In the genomic region with DNA sequence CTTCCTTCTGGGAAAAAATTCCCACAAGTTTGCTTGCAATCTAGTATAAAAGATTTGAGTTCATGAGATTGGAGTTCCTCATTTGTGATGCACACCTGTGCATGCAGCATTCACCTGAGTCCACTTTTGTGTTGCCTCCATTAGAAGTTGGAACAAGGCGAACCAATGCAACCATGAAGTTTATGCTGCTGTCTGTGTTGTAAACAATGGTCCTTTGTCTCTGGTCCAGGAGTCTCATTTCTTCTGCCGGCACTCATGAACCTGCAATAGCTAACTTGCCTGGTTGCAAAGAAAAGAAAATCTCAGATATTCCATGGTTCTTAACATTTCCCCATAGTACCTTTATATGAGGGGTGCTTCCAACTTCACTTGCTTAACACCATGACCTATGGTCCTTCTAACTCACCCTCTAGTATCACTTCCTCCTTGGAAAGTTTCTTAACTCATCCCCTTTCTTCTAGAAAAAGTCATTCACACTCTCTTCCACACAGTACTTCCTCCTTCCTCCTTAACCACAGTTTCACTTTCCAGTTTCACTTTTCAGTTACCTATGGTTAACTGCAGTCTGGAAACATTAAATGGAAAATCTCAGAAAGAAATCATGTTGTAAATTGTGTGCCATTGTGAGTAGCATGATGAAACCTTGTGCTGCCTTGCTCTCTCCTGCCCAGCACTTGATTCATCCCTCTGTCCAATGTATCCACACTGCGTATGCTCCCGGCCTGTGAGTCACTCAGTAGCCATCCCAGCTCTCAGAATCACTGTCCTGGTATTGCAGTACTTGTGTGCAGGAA, we compare ENCODE assay signal across 9 cellular contexts.
A peak's percentile ranks its signal among the peaks of the same experiment; 100 is the strongest.
DNase-seq lines count a peak whose midpoint lies in the region; ATAC-seq and TF ChIP-seq lines count a peak whose summit lies in the region.
"Had no signal": no experiment of that assay in that cellular context is flagged by ENCODE, and none has a peak within 500 bp of the region (broad histone marks: within the 10 kb centered on the region; RNA-seq: fewer than 3 reads in every experiment).

No MANE protein-coding gene starts in this region.

- peak overlapping the region; percentile 73 for H2AFZ ChIP-seq in IMR-90 (replicated peaks; ENCODE audit: low read length, poor library complexity)

- no peak overlapping the region for H2AK5ac ChIP-seq in IMR-90 (ENCODE audit: low read depth, low read length)

- H2AK9ac ChIP-seq in IMR-90 (replicated peaks; ENCODE audit: low read depth, low read length, poor library complexity) = no peak overlapping the region

- H3K4ac ChIP-seq in IMR-90 (ENCODE audit: low read depth, low read length) = peak overlapping the region; percentile 60; the same call in 1 of the 2 replicates

- no peak overlapping the region for H2BK15ac ChIP-seq in IMR-90 (ENCODE audit: low read depth, low read length)

- H3K9me1 ChIP-seq in IMR-90 (ENCODE audit: insufficient read depth, low read length) = no peaks in the 10 kb centered on the region

- no peak for TF ChIP-seq CTCF in GM12864 (IDR thresholded peaks at IDR 0.05; ENCODE audit: low read depth, low read length, missing control alignments)
- TF ChIP-seq CTCF in IMR-90 (conservative IDR thresholded peaks at IDR 0.05; ENCODE audit: low read depth, low read length) = no peak

- intact Hi-C loops in IMR-90 (cut with micrococcal nuclease) = loop anchor here (10.0 kb wide), 1 partner anchor 117 kb away; no protein-coding TSS in a partner anchor

- no peak overlapping the region for H4K5ac ChIP-seq in IMR-90 (ENCODE audit: low read depth, low read length)

- no peak for TF ChIP-seq POLR2A in IMR-90 (IDR thresholded peaks at IDR 0.05; ENCODE audit: low read depth, low read length)

- H3K36me3 ChIP-seq in IMR-90 (ENCODE audit: control insufficient read depth, insufficient read depth, low read length) = no peaks in the 10 kb centered on the region

- H3K4me3 ChIP-seq in GM12864 (ENCODE audit: low read depth, low read length) = no peak overlapping the region
- H3K4me3 ChIP-seq in IMR-90 (ENCODE audit: insufficient read depth, low read depth, low read length) = no peak overlapping the region

- peak overlapping the region in 1 of 2 experiments; percentile 84 for H4K8ac ChIP-seq in IMR-90 (ENCODE audit: low read depth in 2 of 2, low read length in 2 of 2)

- H3K56ac ChIP-seq in IMR-90 (ENCODE audit: extremely low read depth, insufficient read depth, low read length) = peak overlapping the region; percentile 64; the same call in 1 of the 2 replicates

- POLR2A ChIA-PET in IMR-90 (lab: Charles Lee; ENCODE audit: unreplicated experiment) = no interaction called here

- BruUV-seq in IMR-90 (replicated peaks; lab: Mats Ljungman, UMichigan) = no TSS peak

- in situ Hi-C loops in IMR-90 (cut with MboI; ENCODE audit: low sequenced_read_pairs) = no loop called here

- WGBS in IMR-90 (ENCODE audit: extremely low coverage in 2 of 2, insufficient read length in 1 of 2), 2 experiments = no CpG with 5 or more reads among the region's 4 CpGs

- peak overlapping the region; percentile 31; the same call in 1 of the 2 replicates for H3K4me2 ChIP-seq in IMR-90 (ENCODE audit: low read depth, low read length)

- H3K27me3 ChIP-seq in IMR-90 (ENCODE audit: control insufficient read depth, insufficient read depth, low read length) = no peaks in the 10 kb centered on the region

- H3K23ac ChIP-seq in IMR-90 (ENCODE audit: low read depth, low read length) = no peak overlapping the region

- no peaks in the 10 kb centered on the region for H4K20me1 ChIP-seq in IMR-90 (ENCODE audit: insufficient read depth, low read length)

- CTCF ChIA-PET in IMR-90 (lab: Yijun Ruan, JAX) = interaction anchor here (1.0 kb wide), 1 partner anchor 19 kb away, joined by 3 read pairs; no protein-coding TSS in a partner anchor

- DNase-seq in GM12864 (ENCODE audit: low read depth) (peak; percentile 58), IMR-90 (peak; percentile 96), amniotic epithelial cell (ENCODE audit: low read depth) (peak; percentile 94), lung microvascular endothelial cell (ENCODE audit: low read depth in 2 of 2) (peak; percentile 48 to 80), DMS114 treated with DMSO at 0.1 percent for 48 hours (lab: John Stamatoyannopoulos, UW; ENCODE audit: unreplicated experiment) (no peak), NCI-H2029 treated with DMSO at 0.1 percent for 48 hours (lab: John Stamatoyannopoulos, UW) (no peak)
- DNase-seq in stimulated activated CD4-positive, alpha-beta T cell treated with anti-CD3 and anti-CD28 coated beads, Interleukin-2, amount 100 ng/mL, for 24 hours = no peak

- no peaks in the 10 kb centered on the region for H3K79me1 ChIP-seq in IMR-90 (ENCODE audit: low read depth in 1 of 2, low read length in 2 of 2)

- H2BK20ac ChIP-seq in IMR-90 (ENCODE audit: low read depth, low read length) = peak overlapping the region; percentile 93

- peak overlapping the region; percentile 65 for H4K91ac ChIP-seq in IMR-90 (ENCODE audit: insufficient read depth, low read depth, low read length)

- peak overlapping the region; percentile 38; the same call in 1 of the 2 replicates for H3K9ac ChIP-seq in IMR-90 (ENCODE audit: low read depth, low read length)

- dilution Hi-C loops in IMR-90 (cut with HindIII; ENCODE audit: low sequenced_read_pairs, unreplicated experiment) = no loop called here

- H3K27ac ChIP-seq in IMR-90 (ENCODE audit: insufficient read depth, low read length) = peak overlapping the region; percentile 31; the same call in 1 of the 2 replicates
- H3K27ac ChIP-seq: VCaP had no signal

- peaks cover 2% of the 10 kb centered on the region; the same call in 1 of the 2 replicates for H3K4me1 ChIP-seq in IMR-90 (ENCODE audit: control insufficient read depth, insufficient read depth, low read length)

- H2BK5ac ChIP-seq in IMR-90 (ENCODE audit: low read depth, low read length, poor library complexity, severe bottlenecking) = peak overlapping the region; percentile 85

- no peaks in the 10 kb centered on the region for H3K9me3 ChIP-seq in IMR-90 (ENCODE audit: control insufficient read depth, insufficient read depth, low read length)

- TF ChIP-seq RAD21 in IMR-90 (IDR thresholded peaks at IDR 0.05; ENCODE audit: low read length) = peak; percentile 34

- peak overlapping the region; percentile 68; the same call in 1 of the 2 replicates for H3K14ac ChIP-seq in IMR-90 (replicated peaks; ENCODE audit: low read depth, low read length)

- H2BK120ac ChIP-seq in IMR-90 (ENCODE audit: low read depth, low read length) = peak overlapping the region; percentile 93

- no peak overlapping the region for H3K18ac ChIP-seq in IMR-90 (ENCODE audit: low read depth, low read length)

- ATAC-seq in GM21737 (IDR thresholded peaks at IDR 0.05; ENCODE audit: unreplicated experiment) (peak; percentile 79), IMR-90 (ENCODE audit: low read depth) (peak; percentile 100)

TF ChIP-seq in IMR-90, 13 proteins besides CTCF, POLR2A, EP300 and RAD21:
- TF ChIP-seq CEBPB (IDR thresholded peaks at IDR 0.05; ENCODE audit: low read depth, low read length) (peak; percentile 90), SMC3 (IDR thresholded peaks at IDR 0.05; ENCODE audit: low read depth, low read length) (peak; percentile 28; the same call in 1 of the 2 replicates), USF2 (IDR thresholded peaks at IDR 0.05; ENCODE audit: low read depth, low read length) (no peak), MAFK (IDR thresholded peaks at IDR 0.05; ENCODE audit: low read depth, low read length) (no peak), FOS (IDR thresholded peaks at IDR 0.05; ENCODE audit: low read depth, low read length) (peak; percentile 89), RCOR1 (IDR thresholded peaks at IDR 0.05; ENCODE audit: insufficient replicate concordance, low read length) (peak; percentile 21), BHLHE40 (IDR thresholded peaks at IDR 0.05; ENCODE audit: low read depth, low read length) (peak; percentile 37; the same call in 1 of the 2 replicates)

Comparison
In these comparisons a context has a peak if more than half of its experiments do, and no peak if none do; other contexts are left out.
1. DNase-seq: peak in GM12864 (single experiment), IMR-90 (single experiment), amniotic epithelial cell (single experiment) and lung microvascular endothelial cell (2 of 2); none in DMS114 treated with DMSO at 0.1 percent for 48 hours (single experiment), stimulated activated CD4-positive, alpha-beta T cell treated with anti-CD3 and anti-CD28 coated beads, Interleukin-2, amount 100 ng/mL, for 24 hours (0 of 2) and NCI-H2029 treated with DMSO at 0.1 percent for 48 hours (single experiment).